ENCODE assay signal across 8 cellular contexts in the genomic region with DNA sequence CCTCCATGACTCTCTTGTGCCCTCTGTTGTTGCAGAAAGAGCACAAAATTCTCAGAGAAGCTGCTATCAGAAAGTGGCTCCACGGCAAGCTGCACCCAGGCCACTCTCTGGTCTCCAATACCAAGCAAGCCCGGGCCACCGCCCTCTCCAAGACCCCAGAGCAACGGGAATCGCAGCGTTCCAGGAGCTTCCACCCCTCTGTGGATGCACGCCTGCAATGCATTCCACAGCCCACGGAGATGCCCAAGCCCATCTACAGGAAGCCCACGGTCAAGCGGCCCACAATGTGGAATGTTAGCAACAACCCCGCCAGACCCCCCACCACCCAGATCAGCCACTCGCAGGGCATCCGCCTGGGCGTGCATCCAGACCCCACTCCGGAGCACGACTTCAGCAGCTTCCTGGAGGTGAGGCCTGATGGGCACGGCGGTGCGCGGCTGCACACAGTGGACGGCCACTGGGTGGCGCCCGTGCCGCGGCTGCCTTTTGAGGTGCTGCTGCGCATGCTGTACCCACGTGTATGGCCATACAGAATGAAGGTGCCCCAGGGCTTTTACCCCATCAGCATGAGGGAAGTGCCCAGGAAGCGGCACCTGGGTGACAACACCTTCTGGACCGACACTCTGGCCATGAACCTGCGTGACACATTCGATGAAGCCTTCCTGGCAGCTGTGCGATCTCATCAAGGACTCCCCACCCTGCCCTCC. TPM values are rescaled to one million over a fixed set of nuclear protein-coding genes. Genes with fewer than 3 reads are reported as not detected.
A peak's percentile ranks its signal among the peaks of the same experiment; 100 is the strongest.
DNase-seq lines count a peak whose midpoint lies in the region; ATAC-seq and TF ChIP-seq lines count a peak whose summit lies in the region.

No MANE protein-coding gene starts in this region.

- no peaks in the 10 kb centered on the region for H3K27me3 ChIP-seq in Caco-2 (replicated peaks; ENCODE audit: control insufficient read depth, insufficient read depth, low read length)
- peaks cover 13% of the 10 kb centered on the region for H3K27me3 ChIP-seq in HUES64 (ENCODE audit: insufficient read depth, low read length)
- H3K27me3 ChIP-seq in MG63, result no peaks in the 10 kb centered on the region

- H3K4me3 ChIP-seq in Caco-2 (ENCODE audit: low read depth, low read length) (no peak overlapping the region), HUES64 (ENCODE audit: low read length) (peak overlapping the region; percentile 25; the same call in 1 of the 2 replicates), MG63 (no peak overlapping the region)

- CTCF ChIA-PET in Caco-2 (lab: Charles Lee), result interaction anchor here (0.6 kb wide), 1 partner anchor 681 kb away, joined by 4 read pairs; no protein-coding TSS in a partner anchor

- no peak overlapping the region for H3K4me3 Mint-ChIP-seq in Caco-2 (ENCODE audit: unreplicated experiment)
- peak overlapping the region in 9 of 10 donors; percentile 14 to 68 (median 50) for H3K4me3 Mint-ChIP-seq in naive thymus-derived CD8-positive, alpha-beta T cell

- 38% methylated on average over 32 of the region's 32 CpGs for WGBS in HUES64

- H3K9me3 ChIP-seq in Caco-2, result no peaks in the 10 kb centered on the region
- H3K9me3 ChIP-seq in HUES64 (ENCODE audit: insufficient read depth, low read depth, low read length), result no peaks in the 10 kb centered on the region
- no peaks in the 10 kb centered on the region for H3K9me3 ChIP-seq in MG63

- H3K27ac Mint-ChIP-seq in Caco-2 (ENCODE audit: unreplicated experiment), result no peak overlapping the region
- H3K27ac Mint-ChIP-seq in naive thymus-derived CD8-positive, alpha-beta T cell, result peak overlapping the region in 7 of 10 donors; percentile 7 to 87 (median 56)

- H3K4me1 Mint-ChIP-seq in Caco-2 (ENCODE audit: low read depth, unreplicated experiment), result no peaks in the 10 kb centered on the region
- peaks cover 9 to 25% (median 14%) of the 10 kb centered on the region in 4 donors for H3K4me1 Mint-ChIP-seq in naive thymus-derived CD8-positive, alpha-beta T cell

- no peak overlapping the region; the same call in 1 of the 2 replicates for H3K9ac ChIP-seq in HUES64 (ENCODE audit: low read depth, low read length)

- H3K27ac ChIP-seq in HUES64 (ENCODE audit: low read depth, low read length), result no peak overlapping the region

- H3K36me3 ChIP-seq in Caco-2 (ENCODE audit: control insufficient read depth, insufficient read depth, low read length) (peaks cover 1% of the 10 kb centered on the region; the same call in 1 of the 2 replicates), HUES64 (ENCODE audit: insufficient read depth, low read length) (peaks cover 30% of the 10 kb centered on the region), MG63 (peaks cover 28% of the 10 kb centered on the region)

- H3K4me1 ChIP-seq in Caco-2, result no peaks in the 10 kb centered on the region
- 0 out of 2 replicates have a peak, but pooled peaks cover 3% of the 10 kb centered on the region for H3K4me1 ChIP-seq in HUES64 (ENCODE audit: insufficient read depth, low read length)

- TF ChIP-seq CTCF in Caco-2 (IDR thresholded peaks at IDR 0.05; ENCODE audit: insufficient read depth in 1 of 2, low read depth in 1 of 2, low read length in 1 of 2, severe bottlenecking in 1 of 2, unreplicated experiment in 1 of 2), result peak; percentile 21 to 36

- H3K27me3 Mint-ChIP-seq in Caco-2 (ENCODE audit: insufficient read depth, unreplicated experiment), result no peaks in the 10 kb centered on the region
- H3K27me3 Mint-ChIP-seq in naive thymus-derived CD8-positive, alpha-beta T cell, result no peaks in the 10 kb centered on the region

- H3K36me3 Mint-ChIP-seq in Caco-2 (ENCODE audit: insufficient read depth, unreplicated experiment), result peaks cover 13% of the 10 kb centered on the region
- H3K36me3 Mint-ChIP-seq in naive thymus-derived CD8-positive, alpha-beta T cell, result peaks cover 0 to 40% (median 2%) of the 10 kb centered on the region in 3 donors

- no peaks in the 10 kb centered on the region for H3K9me3 Mint-ChIP-seq in Caco-2 (ENCODE audit: unreplicated experiment)
- H3K9me3 Mint-ChIP-seq in naive thymus-derived CD8-positive, alpha-beta T cell, result no peaks in the 10 kb centered on the region

- DNase-seq in Caco-2, result peak; percentile 33 to 44
- DNase-seq in activated CD4-positive, alpha-beta T cell treated with anti-CD3 and anti-CD28 coated beads, Interleukin-2, amount 50 U/mL, for 4 hours, result peak; percentile 77 to 79
- peak; percentile 64 for DNase-seq in effector CD8-positive, alpha-beta T cell (lab: John Stamatoyannopoulos, UW)
- peak; percentile 75 to 87 (median 82) for DNase-seq in naive thymus-derived CD8-positive, alpha-beta T cell
- peak; percentile 64 for DNase-seq in stimulated activated naive CD4-positive, alpha-beta T cell treated with Interleukin-2 at 50 U/mL for 16 hours (lab: John Stamatoyannopoulos, UW)
- no peak for DNase-seq in MG63

- intact Hi-C loops in Caco-2 (cut with micrococcal nuclease; ENCODE audit: unreplicated experiment), result no loop called here

- no TSS peak for BruUV-seq in Caco-2 (replicated peaks; lab: Mats Ljungman, UMichigan)

- POLR2A ChIA-PET in Caco-2 (lab: Charles Lee), result no interaction called here
- POLR2A ChIA-PET in naive thymus-derived CD8-positive, alpha-beta T cell (lab: Charles Lee), result interaction anchor here (0.7 to 1.6 kb wide), 7 partner anchors 9 to 1185 kb away, joined by 3 to 7 read pairs (median 4); a partner anchor contains a TSS

- ATAC-seq in GM21390 (IDR thresholded peaks at IDR 0.05; ENCODE audit: unreplicated experiment), result peak; percentile 94
- peak; percentile 100 for ATAC-seq in naive thymus-derived CD8-positive, alpha-beta T cell

RNA-seq across cellular contexts. Expression of a gene that starts 6.3 kb away (rescaled TPM):
- total RNA-seq in Caco-2 (2022), result 0.16 and 0.28 TPM in 2 replicates
- polyA plus RNA-seq in HUES64 (2013, experiment 1 of 2), result 0.55 TPM
- 0.63 TPM for polyA plus RNA-seq in HUES64 (2013, experiment 2 of 2)
- 1 to 10 TPM; 1.3 to 1.6 TPM for total RNA-seq in naive thymus-derived CD8-positive, alpha-beta T cell
- not detected for polyA plus RNA-seq in naive thymus-derived CD8-positive, alpha-beta T cell
- not detected in 2 replicates for total RNA-seq in MG63 (2014; rRNA removed; shearing (Covaris generic); ENCODE audit: low replicate concordance)

RNA-seq across cellular contexts. Expression of a gene that starts 9.9 kb away (rescaled TPM):
- total RNA-seq in Caco-2 (2022), result 64.1 and 70.0 TPM in 2 replicates
- polyA plus RNA-seq in HUES64 (2013, experiment 1 of 2), result 22.2 TPM
- 21.3 TPM for polyA plus RNA-seq in HUES64 (2013, experiment 2 of 2)
- 10 to 100 TPM; 58.1 to 63.1 TPM for total RNA-seq in naive thymus-derived CD8-positive, alpha-beta T cell
- polyA plus RNA-seq in naive thymus-derived CD8-positive, alpha-beta T cell, result 10 to 100 TPM; 33.7 to 40.6 (median 39.9) TPM
- total RNA-seq in MG63 (2014; rRNA removed; shearing (Covaris generic); ENCODE audit: low replicate concordance), result 39.8 and 78.4 TPM in 2 replicates

RNA-seq across cellular contexts. Expression of a gene that starts 49.0 kb away (rescaled TPM):
- 2.6 and 4.0 TPM in 2 replicates for total RNA-seq in Caco-2 (2022)
- not detected for polyA plus RNA-seq in HUES64 (2013, experiment 1 of 2)
- polyA plus RNA-seq in HUES64 (2013, experiment 2 of 2), result 0.19 TPM
- not detected for total RNA-seq in naive thymus-derived CD8-positive, alpha-beta T cell
- polyA plus RNA-seq in naive thymus-derived CD8-positive, alpha-beta T cell, result not detected
- not detected in 2 replicates for total RNA-seq in MG63 (2014; rRNA removed; shearing (Covaris generic); ENCODE audit: low replicate concordance)
